ENCODE assay signal across 8 cellular contexts in the genomic region with DNA sequence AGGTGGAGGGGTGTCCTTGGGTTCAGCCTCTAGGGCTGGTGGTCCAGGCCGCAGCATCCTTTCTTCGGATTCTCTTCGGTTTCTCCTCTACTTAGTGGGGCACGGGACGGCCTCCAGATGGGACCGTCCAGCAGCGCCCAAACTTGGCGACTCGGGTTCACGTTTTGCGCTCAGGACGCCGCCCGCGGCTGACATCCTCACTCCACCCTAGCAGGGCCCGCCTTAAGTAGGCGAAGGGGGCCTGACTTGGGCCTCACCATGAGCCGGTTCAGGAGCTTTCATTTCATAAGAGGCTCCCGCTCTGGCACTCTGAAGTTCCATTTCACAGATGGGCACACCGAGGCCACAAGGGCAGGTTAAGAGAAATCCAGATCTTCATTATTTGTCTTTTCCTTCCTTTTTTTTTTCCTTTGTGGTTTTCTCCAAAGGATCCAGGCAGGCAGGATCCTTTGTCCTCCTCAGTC.
A peak's percentile ranks its signal among the peaks of the same experiment; 100 is the strongest.
DNase-seq lines count a peak whose midpoint lies in the region; ATAC-seq and TF ChIP-seq lines count a peak whose summit lies in the region.

No MANE protein-coding gene starts in this region.

- peak overlapping the region; percentile 65 for H4K8ac ChIP-seq in trophoblast cell (ENCODE audit: low read depth, low read length)

- peaks cover 6% of the 10 kb centered on the region for H3K79me2 ChIP-seq in trophoblast cell (ENCODE audit: control insufficient read depth, insufficient read depth, low read length, poor library complexity)

- peak overlapping the region; percentile 12 for H2AFZ ChIP-seq in trophoblast cell (ENCODE audit: insufficient read depth, low read length, poor library complexity)

- peaks cover 20% of the 10 kb centered on the region for H3K4me1 Mint-ChIP-seq in activated CD4-positive, alpha-beta T cell treated with anti-CD3 and anti-CD28 coated beads for 36 hours
- H3K4me1 Mint-ChIP-seq in endothelial cell (ENCODE audit: unreplicated experiment): peaks cover 15% of the 10 kb centered on the region

- intact Hi-C loops in activated CD4-positive, alpha-beta T cell treated with anti-CD3 and anti-CD28 coated beads for 36 hours (cut with DNase I, micrococcal nuclease): loop anchor here in 1 of 2 experiments (1.0 to 10.0 kb wide), 4 partner anchors 43 to 827 kb away; a partner anchor contains a TSS

- H3K4me2 ChIP-seq in trophoblast cell (ENCODE audit: low read length): peak overlapping the region; percentile 68

- peak overlapping the region; percentile 14 for H3K14ac ChIP-seq in trophoblast cell (ENCODE audit: low read length)

- no peak overlapping the region for H4K12ac ChIP-seq in trophoblast cell (ENCODE audit: low read depth, low read length)

- no peak overlapping the region for H3K9ac ChIP-seq in trophoblast cell (ENCODE audit: low read length)

- no peak overlapping the region for H2AK5ac ChIP-seq in trophoblast cell (ENCODE audit: low read length)

- peak overlapping the region; percentile 69 for H3K4me3 ChIP-seq in trophoblast cell (ENCODE audit: low read depth, low read length)

- peak overlapping the region; percentile 51 for H3K27ac Mint-ChIP-seq in activated CD4-positive, alpha-beta T cell treated with anti-CD3 and anti-CD28 coated beads for 36 hours
- H3K27ac Mint-ChIP-seq in endothelial cell (ENCODE audit: unreplicated experiment): peak overlapping the region; percentile 76

- peak overlapping the region; percentile 26 for H3K18ac ChIP-seq in trophoblast cell (ENCODE audit: low read length)

- POLR2A ChIA-PET in activated CD4-positive, alpha-beta T cell treated with anti-CD3 and anti-CD28 coated beads for 36 hours (lab: Charles Lee): interaction anchor here (0.6 kb wide), 1 partner anchor 275 kb away, joined by 4 read pairs; no protein-coding TSS in a partner anchor

- H3K79me1 ChIP-seq in trophoblast cell (ENCODE audit: low read length): peaks cover 8% of the 10 kb centered on the region

- peaks cover 14% of the 10 kb centered on the region for H3K27me3 Mint-ChIP-seq in activated CD4-positive, alpha-beta T cell treated with anti-CD3 and anti-CD28 coated beads for 36 hours
- H3K27me3 Mint-ChIP-seq in endothelial cell (ENCODE audit: unreplicated experiment): peaks cover 19% of the 10 kb centered on the region

- H3K36me3 ChIP-seq in trophoblast cell (ENCODE audit: control insufficient read depth in 1 of 2, insufficient read depth in 2 of 2, low read length in 2 of 2): no peaks in the 10 kb centered on the region

- H2BK120ac ChIP-seq in trophoblast cell (ENCODE audit: insufficient read depth, low read length, poor library complexity): peak overlapping the region; percentile 77

- H2BK12ac ChIP-seq in trophoblast cell (ENCODE audit: low read length): no peak overlapping the region

- H2BK5ac ChIP-seq in trophoblast cell (ENCODE audit: low read depth, low read length, poor library complexity): no peak overlapping the region

- H3K23ac ChIP-seq in trophoblast cell (ENCODE audit: low read length): no peak overlapping the region

- H3K4ac ChIP-seq in trophoblast cell (ENCODE audit: low read depth, low read length): peak overlapping the region; percentile 65

- no peak overlapping the region for H3K27ac ChIP-seq in trophoblast cell (ENCODE audit: low read depth, low read length)

- no peaks in the 10 kb centered on the region for H3K9me3 ChIP-seq in trophoblast cell (ENCODE audit: insufficient read depth, low read depth, low read length)

- H3K27me3 ChIP-seq in trophoblast cell (ENCODE audit: insufficient read depth, low read length): no peaks in the 10 kb centered on the region

- no peak for ATAC-seq in activated CD4-positive, alpha-beta T cell treated with anti-CD3 and anti-CD28 coated beads for 36 hours
- no peak for ATAC-seq in HG02852 (IDR thresholded peaks at IDR 0.05; ENCODE audit: unreplicated experiment)

- CTCF ChIA-PET in activated CD4-positive, alpha-beta T cell treated with anti-CD3 and anti-CD28 coated beads for 36 hours (lab: Charles Lee): interaction anchor here (0.6 kb wide), 1 partner anchor 152 kb away, joined by 3 read pairs; no protein-coding TSS in a partner anchor

- H3K9me3 Mint-ChIP-seq in activated CD4-positive, alpha-beta T cell treated with anti-CD3 and anti-CD28 coated beads for 36 hours (ENCODE audit: low read depth): no peaks in the 10 kb centered on the region
- no peaks in the 10 kb centered on the region for H3K9me3 Mint-ChIP-seq in endothelial cell (ENCODE audit: unreplicated experiment)

- WGBS in trophoblast cell (ENCODE audit: extremely low coverage, insufficient coverage, insufficient read length): no CpG with 5 or more reads among the region's 20 CpGs

- DNase-seq in activated CD4-positive, alpha-beta T cell treated with anti-CD3 and anti-CD28 coated beads for 36 hours: no peak
- DNase-seq in activated CD4-positive, alpha-beta T cell treated with anti-CD3 and anti-CD28 coated beads, Interleukin-2, amount 50 U/mL, for 48 hours: no peak
- peak; percentile 34 for DNase-seq in NCI-H510A (lab: John Stamatoyannopoulos, UW)
- DNase-seq in endothelial cell (ENCODE audit: low spot score): no peak
- peak; percentile 75 to 82 for DNase-seq in trophoblast cell
- DNase-seq in DMS153 (lab: John Stamatoyannopoulos, UW): no peak
- no peak for DNase-seq in NCI-H446 treated with DMSO at 0.1 percent for 48 hours (lab: John Stamatoyannopoulos, UW)

- peak overlapping the region; percentile 21 for H4K91ac ChIP-seq in trophoblast cell (ENCODE audit: low read depth, low read length)

- H3K4me3 Mint-ChIP-seq in activated CD4-positive, alpha-beta T cell treated with anti-CD3 and anti-CD28 coated beads for 36 hours: peak overlapping the region; percentile 68
- peak overlapping the region; percentile 86 for H3K4me3 Mint-ChIP-seq in endothelial cell (ENCODE audit: unreplicated experiment)

- H3K4me1 ChIP-seq in trophoblast cell (ENCODE audit: control insufficient read depth in 1 of 2, insufficient read depth in 2 of 2, low read length in 2 of 2): peaks cover 20 to 35% of the 10 kb centered on the region in 2 experiments

- no peaks in the 10 kb centered on the region for H3K36me3 Mint-ChIP-seq in activated CD4-positive, alpha-beta T cell treated with anti-CD3 and anti-CD28 coated beads for 36 hours (ENCODE audit: low read depth)
- H3K36me3 Mint-ChIP-seq in endothelial cell (ENCODE audit: low read depth, unreplicated experiment): no peaks in the 10 kb centered on the region

- no peak for TF ChIP-seq CTCF in endothelial cell (IDR thresholded peaks at IDR 0.05; ENCODE audit: unreplicated experiment)

Comparison
In these comparisons a context has a peak if more than half of its experiments do, and no peak if none do; other contexts are left out.
1. DNase-seq: peak in NCI-H510A (single experiment) and trophoblast cell (2 of 2); none in activated CD4-positive, alpha-beta T cell treated with anti-CD3 and anti-CD28 coated beads for 36 hours (single experiment), activated CD4-positive, alpha-beta T cell treated with anti-CD3 and anti-CD28 coated beads, Interleukin-2, amount 50 U/mL, for 48 hours (0 of 2), endothelial cell (single experiment), DMS153 (single experiment) and NCI-H446 treated with DMSO at 0.1 percent for 48 hours (single experiment).